Comparison of ENCODE assay signal across 1 cellular context in genomic region chr6:89972024-89972381, GRCh38.
TF ChIP-seq lines count a peak whose summit lies in the region.

No MANE protein-coding gene starts in this region.

TF ChIP-seq in SK-N-SH treated with all-trans-retinoic acid at 6 μM for 48 hours, 23 proteins besides CTCF, POLR2A, EP300 and RAD21 (continued from another document):
- TF ChIP-seq POU6F1 (CRISPR knock-in tag; IDR thresholded peaks at IDR 0.05; ENCODE audit: borderline replicate concordance, low read depth) (no peak), ZC3H10 (CRISPR knock-in tag; IDR thresholded peaks at IDR 0.05) (no peak), CSRNP3 (CRISPR knock-in tag; IDR thresholded peaks at IDR 0.05) (no peak), ZNF565 (CRISPR knock-in tag; conservative IDR thresholded peaks at IDR 0.05; ENCODE audit: low read depth) (no peak), OSR1 (CRISPR knock-in tag; IDR thresholded peaks at IDR 0.05) (no peak), PATZ1 (CRISPR knock-in tag; IDR thresholded peaks at IDR 0.05; ENCODE audit: borderline replicate concordance) (no peak), GLIS3 (CRISPR knock-in tag; IDR thresholded peaks at IDR 0.05) (no peak), ZFP3 (CRISPR knock-in tag; IDR thresholded peaks at IDR 0.05) (no peak), TSHZ2 (CRISPR knock-in tag; IDR thresholded peaks at IDR 0.05) (no peak), ZFP30 (CRISPR knock-in tag; IDR thresholded peaks at IDR 0.05) (no peak), CREB5 (CRISPR knock-in tag; IDR thresholded peaks at IDR 0.05; ENCODE audit: low read depth) (no peak), CSDC2 (CRISPR knock-in tag; IDR thresholded peaks at IDR 0.05) (no peak), ESRRG (CRISPR knock-in tag; IDR thresholded peaks at IDR 0.05) (no peak), PPARA (CRISPR knock-in tag; IDR thresholded peaks at IDR 0.05; ENCODE audit: borderline replicate concordance) (no peak), TOX (CRISPR knock-in tag; IDR thresholded peaks at IDR 0.05; ENCODE audit: borderline replicate concordance) (no peak), ARNTL (CRISPR knock-in tag; IDR thresholded peaks at IDR 0.05; ENCODE audit: borderline replicate concordance, low read depth) (no peak)
